ENCODE assay signal across 10 cellular contexts in genomic region chr2:99403524-99403923, GRCh38.
A peak's percentile ranks its signal among the peaks of the same experiment; 100 is the strongest.
DNase-seq lines count a peak whose midpoint lies in the region; ATAC-seq and TF ChIP-seq lines count a peak whose summit lies in the region.
"Had no signal": no experiment of that assay in that cellular context is flagged by ENCODE, and none has a peak within 500 bp of the region (broad histone marks: within the 10 kb centered on the region; RNA-seq: fewer than 3 reads in every experiment).

No MANE protein-coding gene starts in this region.

- H3K27ac Mint-ChIP-seq in H9 = peak overlapping the region in 2 of 3 experiments; percentile 45 to 90; a peak in 4 of 7 replicates
- peak overlapping the region; percentile 57 for H3K27ac Mint-ChIP-seq in nephron progenitor cell

- H3K14ac ChIP-seq in H9 (ENCODE audit: insufficient read depth, low read length) = no peak overlapping the region

- no peak overlapping the region for H4K8ac ChIP-seq in H9 (replicated peaks; ENCODE audit: insufficient read length, low read depth, low read length)

- POLR2A ChIA-PET in Panc1 (lab: Charles Lee) (no interaction called here), A673 (lab: Charles Lee; ENCODE audit: low non-redundant PET) (no interaction called here)

- no peaks in the 10 kb centered on the region for H3K27me3 ChIP-seq in H9 (ENCODE audit: insufficient read depth, low read length)
- H3K27me3 ChIP-seq in Panc1 (ENCODE audit: control insufficient read depth, insufficient read depth, low read length) = no peaks in the 10 kb centered on the region
- H3K27me3 ChIP-seq in cardiac muscle cell = no peaks in the 10 kb centered on the region
- no peaks in the 10 kb centered on the region for H3K27me3 ChIP-seq in A673 (replicated peaks; ENCODE audit: insufficient read depth, low read depth, low read length, poor library complexity)
- H3K27me3 ChIP-seq: neutrophil had no signal

- in situ Hi-C loops in Panc1 (cut with HindIII; ENCODE audit: low pct_unique_long_range_greater_than_20kb, low sequenced_read_pairs) = no loop called here

- no peak overlapping the region for H3K27ac ChIP-seq in H9 (ENCODE audit: insufficient read length, low read depth, low read length)
- H3K27ac ChIP-seq in Panc1 (ENCODE audit: low read length) = no peak overlapping the region
- peak overlapping the region; percentile 83 for H3K27ac ChIP-seq in cardiac muscle cell
- no peak overlapping the region for H3K27ac ChIP-seq in A673 (ENCODE audit: low read depth, low read length, poor library complexity, severe bottlenecking)
- H3K27ac ChIP-seq: neutrophil had no signal

- no peaks in the 10 kb centered on the region for H3K79me2 ChIP-seq in H9 (ENCODE audit: insufficient read depth, low read length)

- BruUV-seq in Panc1 (replicated peaks; lab: Mats Ljungman, UMichigan) = no TSS peak
- no TSS peak for BruUV-seq in A673 (replicated peaks; lab: Mats Ljungman, UMichigan)

- peaks cover 26 to 30% of the 10 kb centered on the region in 2 experiments for H3K4me1 Mint-ChIP-seq in H9
- H3K4me1 Mint-ChIP-seq in nephron progenitor cell = peaks cover 12% of the 10 kb centered on the region

- intact Hi-C loops in Panc1 (cut with micrococcal nuclease; ENCODE audit: unreplicated experiment) = no loop called here
- intact Hi-C loops in A673 (cut with micrococcal nuclease; ENCODE audit: unreplicated experiment) = no loop called here

- no peak overlapping the region for H4K5ac ChIP-seq in H9 (ENCODE audit: insufficient read length, low read depth, low read length)

- H2AK5ac ChIP-seq in H9 (ENCODE audit: insufficient read length, low read length) = no peak overlapping the region

- H3K4me2 ChIP-seq in H9 (ENCODE audit: insufficient read depth, insufficient read length, low read length) = no peak overlapping the region

- no peak overlapping the region for H3K23ac ChIP-seq in H9 (ENCODE audit: insufficient read length, low read depth, low read length)

- H3K9me3 Mint-ChIP-seq in H9 = no peaks in the 10 kb centered on the region
- no peaks in the 10 kb centered on the region for H3K9me3 Mint-ChIP-seq in nephron progenitor cell

- no peak overlapping the region for H2AFZ ChIP-seq in H9 (ENCODE audit: low read length)

- H3K4me1 ChIP-seq in H9 (ENCODE audit: insufficient read depth, low read length) = no peaks in the 10 kb centered on the region; the same call in 1 of the 2 replicates
- H3K4me1 ChIP-seq in Panc1 (ENCODE audit: control insufficient read depth, insufficient read depth, low read length) = peaks cover 3% of the 10 kb centered on the region; the same call in 1 of the 2 replicates
- peaks cover 31% of the 10 kb centered on the region for H3K4me1 ChIP-seq in cardiac muscle cell (ENCODE audit: low read depth)
- no peaks in the 10 kb centered on the region for H3K4me1 ChIP-seq in A673 (ENCODE audit: insufficient read depth, low read length, poor library complexity, severe bottlenecking)

- H2BK15ac ChIP-seq in H9 (ENCODE audit: low read depth, low read length) = no peak overlapping the region

- no peak overlapping the region for H3K9ac ChIP-seq in H9 (ENCODE audit: extremely low read depth, insufficient read length, low read length)

- CTCF ChIA-PET in Panc1 (lab: Charles Lee) = no interaction called here
- CTCF ChIA-PET in A673 (lab: Charles Lee) = no interaction called here

- peak overlapping the region in 1 of 2 experiments; percentile 13; a peak in 2 of 5 replicates for H3K4me3 Mint-ChIP-seq in H9
- no peak overlapping the region for H3K4me3 Mint-ChIP-seq in nephron progenitor cell

- no peak overlapping the region for H4K91ac ChIP-seq in H9 (ENCODE audit: insufficient read length, low read depth, low read length)

- peak; percentile 55 for TF ChIP-seq CTCF in H9 (conservative IDR thresholded peaks at IDR 0.05)
- peak; percentile 8; the same call in 1 of the 2 replicates for TF ChIP-seq CTCF in Panc1 (IDR thresholded peaks at IDR 0.05)
- no peak for TF ChIP-seq CTCF in cardiac muscle cell (IDR thresholded peaks at IDR 0.05; ENCODE audit: low read depth, low read length)
- TF ChIP-seq CTCF in nephron progenitor cell (IDR thresholded peaks at IDR 0.05) = peak; percentile 6
- TF ChIP-seq CTCF in A673 (conservative IDR thresholded peaks at IDR 0.05; ENCODE audit: low read depth, low read length) = no peak

- no CpG with 5 or more reads among the region's 4 CpGs for WGBS in H9 (ENCODE audit: extremely low coverage, insufficient read length, low lambda C conversion rate)

- H3K36me3 Mint-ChIP-seq in H9 (ENCODE audit: insufficient read depth in 1 of 3, low read depth in 3 of 3) (peaks cover 28 to 80% (median 66%) of the 10 kb centered on the region in 3 experiments), nephron progenitor cell (ENCODE audit: low read depth) (peaks cover 72% of the 10 kb centered on the region)

- H3K23me2 ChIP-seq in H9 (ENCODE audit: insufficient read length, low read depth, low read length, poor library complexity, severe bottlenecking) = no peaks in the 10 kb centered on the region

- no peaks in the 10 kb centered on the region for H4K20me1 ChIP-seq in H9 (ENCODE audit: control insufficient read depth, insufficient read depth, insufficient read length)

- H3K27me3 Mint-ChIP-seq in H9 (ENCODE audit: low read depth) (no peaks in the 10 kb centered on the region), nephron progenitor cell (ENCODE audit: low read depth, poor library complexity) (no peaks in the 10 kb centered on the region)

- no peak overlapping the region for H2BK120ac ChIP-seq in H9 (ENCODE audit: low read depth, low read length, poor library complexity, severe bottlenecking)

- H2BK20ac ChIP-seq in H9 (ENCODE audit: low read depth, low read length, poor library complexity, severe bottlenecking) = no peak overlapping the region

- no peak overlapping the region for H3K56ac ChIP-seq in H9 (ENCODE audit: insufficient read length, low read depth, low read length)

- H3K4me3 ChIP-seq in Panc1 (ENCODE audit: low read depth in 2 of 2, low read length in 2 of 2) = no peak overlapping the region
- H3K4me3 ChIP-seq in cardiac muscle cell = no peak overlapping the region
- no peak overlapping the region for H3K4me3 ChIP-seq in A673 (ENCODE audit: low read depth, low read length, poor library complexity, severe bottlenecking)

- H3K79me1 ChIP-seq in H9 (ENCODE audit: insufficient read depth, low read depth, low read length, poor library complexity, severe bottlenecking) = no peaks in the 10 kb centered on the region

- H3K18ac ChIP-seq in H9 (ENCODE audit: insufficient read length, low read depth, low read length) = no peak overlapping the region

- H3K4ac ChIP-seq in H9 (ENCODE audit: low read depth, low read length) = no peak overlapping the region

- DNase-seq in H9 = peak; percentile 57
- no peak for DNase-seq in Panc1 (ENCODE audit: low read depth, low spot score)
- DNase-seq in cardiac muscle cell (ENCODE audit: low read depth in 1 of 2, low spot score in 1 of 2) = peak; percentile 15 to 76
- no peak for DNase-seq in nephron progenitor cell
- DNase-seq in A673 (ENCODE audit: low spot score) = no peak
- no peak for DNase-seq in AG08395 (ENCODE audit: low spot score)
- DNase-seq: activated gamma-delta T cell treated with Interleukin-2 at 50 U/mL for 16 hours, NCI-H2029 treated with DMSO at 0.1 percent for 48 hours had no signal

- no peak overlapping the region for H2BK5ac ChIP-seq in H9 (ENCODE audit: insufficient read length, low read length)

- H2BK12ac ChIP-seq in H9 (ENCODE audit: insufficient read length, low read depth, low read length) = no peak overlapping the region

- H3K9me3 ChIP-seq in H9 (ENCODE audit: control insufficient read depth, low read depth, low read length) = no peaks in the 10 kb centered on the region
- H3K9me3 ChIP-seq in Panc1 (ENCODE audit: control insufficient read depth, insufficient read depth, low read depth, low read length) = no peaks in the 10 kb centered on the region
- H3K9me3 ChIP-seq in cardiac muscle cell (ENCODE audit: low read depth) = no peaks in the 10 kb centered on the region
- no peaks in the 10 kb centered on the region for H3K9me3 ChIP-seq in A673 (ENCODE audit: low read depth, low read length, poor library complexity, severe bottlenecking)
- H3K9me3 ChIP-seq: neutrophil had no signal

- H3T11ph ChIP-seq in H9 (ENCODE audit: low read length) = no peak overlapping the region

- H3K36me3 ChIP-seq in Panc1 (ENCODE audit: control insufficient read depth, insufficient read depth, low read length) (peaks cover 49% of the 10 kb centered on the region), cardiac muscle cell (peaks cover 69% of the 10 kb centered on the region), A673 (ENCODE audit: insufficient read depth, low read length, poor library complexity, severe bottlenecking) (peaks cover 77% of the 10 kb centered on the region)

- ATAC-seq in Panc1 (0 out of 2 replicates have a peak, but pooled peaks have one; percentile 50), HG03025 (IDR thresholded peaks at IDR 0.05; ENCODE audit: low FRiP score, unreplicated experiment) (no peak)

Comparison
In these comparisons a context has a peak if more than half of its experiments do, and no peak if none do; other contexts are left out.
1. DNase-seq: peak in H9 (single experiment) and cardiac muscle cell (2 of 2); none in Panc1 (single experiment), nephron progenitor cell (single experiment), A673 (single experiment) and AG08395 (single experiment).
2. CTCF ChIP-seq: peak in H9 (single experiment), Panc1 (single experiment) and nephron progenitor cell (single experiment); none in cardiac muscle cell (single experiment) and A673 (single experiment).